Comparison of ENCODE assay signal across 4 cellular contexts in genomic region chr15:62112616-62113593, GRCh38.
TF ChIP-seq lines count a peak whose summit lies in the region.

No MANE protein-coding gene starts in this region.

TF ChIP-seq in A549, 52 proteins besides CTCF, POLR2A, EP300 and RAD21 (continues in another document):
- peak; percentile 42; the same call in 1 of the 2 replicates for TF ChIP-seq GATA3 (IDR thresholded peaks at IDR 0.05; ENCODE audit: borderline replicate concordance)
- no peak for TF ChIP-seq REST (IDR thresholded peaks at IDR 0.05)
- TF ChIP-seq KDM5A (IDR thresholded peaks at IDR 0.05): no peak
- no peak for TF ChIP-seq SMC3 (IDR thresholded peaks at IDR 0.05)
- TF ChIP-seq BHLHE40 (IDR thresholded peaks at IDR 0.05; ENCODE audit: low read depth, low read length): no peak
- no peak for TF ChIP-seq ZC3H11A (IDR thresholded peaks at IDR 0.05)
- TF ChIP-seq ZNF302 (CRISPR knock-in tag; IDR thresholded peaks at IDR 0.05): no peak
- TF ChIP-seq MAFK (IDR thresholded peaks at IDR 0.05; ENCODE audit: partially characterized antibody): peak; percentile 91
- TF ChIP-seq KDM1A (IDR thresholded peaks at IDR 0.05; ENCODE audit: low read depth): no peak
- TF ChIP-seq CHD4 (IDR thresholded peaks at IDR 0.05; ENCODE audit: borderline replicate concordance): no peak
- TF ChIP-seq E2F6 (IDR thresholded peaks at IDR 0.05; ENCODE audit: borderline replicate concordance, low read depth): no peak
- TF ChIP-seq JUN (IDR thresholded peaks at IDR 0.05): 0 out of 5 replicates have a peak, but pooled peaks of 1 of the 2 experiments have one; percentile 26

TF ChIP-seq in IMR-90, 13 proteins besides CTCF, POLR2A, EP300 and RAD21:
- no peak for TF ChIP-seq MAFK (IDR thresholded peaks at IDR 0.05; ENCODE audit: low read depth, low read length)
- TF ChIP-seq FOS (IDR thresholded peaks at IDR 0.05; ENCODE audit: low read depth, low read length): no peak
- TF ChIP-seq NFE2L2 (IDR thresholded peaks at IDR 0.05; ENCODE audit: low read depth, low read length): peak; percentile 86
- TF ChIP-seq, protein P1, sequence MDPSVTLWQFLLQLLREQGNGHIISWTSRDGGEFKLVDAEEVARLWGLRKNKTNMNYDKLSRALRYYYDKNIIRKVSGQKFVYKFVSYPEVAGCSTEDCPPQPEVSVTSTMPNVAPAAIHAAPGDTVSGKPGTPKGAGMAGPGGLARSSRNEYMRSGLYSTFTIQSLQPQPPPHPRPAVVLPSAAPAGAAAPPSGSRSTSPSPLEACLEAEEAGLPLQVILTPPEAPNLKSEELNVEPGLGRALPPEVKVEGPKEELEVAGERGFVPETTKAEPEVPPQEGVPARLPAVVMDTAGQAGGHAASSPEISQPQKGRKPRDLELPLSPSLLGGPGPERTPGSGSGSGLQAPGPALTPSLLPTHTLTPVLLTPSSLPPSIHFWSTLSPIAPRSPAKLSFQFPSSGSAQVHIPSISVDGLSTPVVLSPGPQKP (IDR thresholded peaks at IDR 0.05; ENCODE audit: borderline replicate concordance, low read depth, low read length): no peak
- TF ChIP-seq, protein P2, sequence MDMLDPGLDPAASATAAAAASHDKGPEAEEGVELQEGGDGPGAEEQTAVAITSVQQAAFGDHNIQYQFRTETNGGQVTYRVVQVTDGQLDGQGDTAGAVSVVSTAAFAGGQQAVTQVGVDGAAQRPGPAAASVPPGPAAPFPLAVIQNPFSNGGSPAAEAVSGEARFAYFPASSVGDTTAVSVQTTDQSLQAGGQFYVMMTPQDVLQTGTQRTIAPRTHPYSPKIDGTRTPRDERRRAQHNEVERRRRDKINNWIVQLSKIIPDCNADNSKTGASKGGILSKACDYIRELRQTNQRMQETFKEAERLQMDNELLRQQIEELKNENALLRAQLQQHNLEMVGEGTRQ (IDR thresholded peaks at IDR 0.05; ENCODE audit: low read depth, low read length): peak; percentile 75
- no peak for TF ChIP-seq SMC3 (IDR thresholded peaks at IDR 0.05; ENCODE audit: low read depth, low read length)
- TF ChIP-seq CEBPB (IDR thresholded peaks at IDR 0.05; ENCODE audit: low read depth, low read length): no peak
- no peak for TF ChIP-seq MAZ (IDR thresholded peaks at IDR 0.05; ENCODE audit: borderline replicate concordance, low read depth, low read length)
TF ChIP-seq in IMR-90: peak in this region for 2.

TF ChIP-seq in liver, 16 proteins besides CTCF, POLR2A, EP300 and RAD21:
- TF ChIP-seq HNF4A (conservative IDR thresholded peaks at IDR 0.05): peak in 1 of 2 donors; percentile 48
- TF ChIP-seq ATF3 (IDR thresholded peaks at IDR 0.05): no peak
- TF ChIP-seq FOXA1 (IDR thresholded peaks at IDR 0.05): peak; percentile 11
- TF ChIP-seq GABPA (IDR thresholded peaks at IDR 0.05 in 1 of 2, conservative IDR thresholded peaks at IDR 0.05 in 1 of 2): no peak
- no peak for TF ChIP-seq TAF1 (conservative IDR thresholded peaks at IDR 0.05)
- peak in 1 of 2 donors; percentile 71 for TF ChIP-seq RXRA (IDR thresholded peaks at IDR 0.05)
- TF ChIP-seq FOXA2 (IDR thresholded peaks at IDR 0.05): no peak
- no peak for TF ChIP-seq MAX (IDR thresholded peaks at IDR 0.05)
- peak; percentile 34 for TF ChIP-seq YY1 (IDR thresholded peaks at IDR 0.05)
- no peak for TF ChIP-seq EGR1 (IDR thresholded peaks at IDR 0.05; ENCODE audit: low read depth in 2 of 2)
- no peak for TF ChIP-seq NR2F2 (IDR thresholded peaks at IDR 0.05)
- TF ChIP-seq REST (IDR thresholded peaks at IDR 0.05): no peak
- TF ChIP-seq ZBTB33 (IDR thresholded peaks at IDR 0.05): no peak
- peak in 1 of 2 donors; percentile 89 for TF ChIP-seq JUND (IDR thresholded peaks at IDR 0.05)
- TF ChIP-seq SP1 (IDR thresholded peaks at IDR 0.05): no peak
- TF ChIP-seq HNF4G (IDR thresholded peaks at IDR 0.05): no peak

TF ChIP-seq in HEK293T, 16 proteins besides CTCF, POLR2A, EP300 and RAD21:
- no peak for TF ChIP-seq ARNT (IDR thresholded peaks at IDR 0.05)
- no peak for TF ChIP-seq FOXA1 (IDR thresholded peaks at IDR 0.05)
- no peak for TF ChIP-seq ZNF384 (IDR thresholded peaks at IDR 0.05)
- TF ChIP-seq FOXK2 (IDR thresholded peaks at IDR 0.05): no peak
